In genomic region chr12:47707905-47708543, GRCh38 we compare ENCODE assay signal across 1 cellular context.
TF ChIP-seq lines count a peak whose summit lies in the region.

No MANE protein-coding gene starts in this region.

TF ChIP-seq in GM12878, 131 proteins besides CTCF, POLR2A, EP300 and RAD21:
- TF ChIP-seq JUNB (IDR thresholded peaks at IDR 0.05), result peak; percentile 48
- no peak for TF ChIP-seq SIN3A (IDR thresholded peaks at IDR 0.05; ENCODE audit: low read depth, low read length)
